22 cellular contexts compared by ENCODE assay signal in genomic region chr1:218247339-218247738, GRCh38.
DNase-seq lines count a peak whose midpoint lies in the region; ATAC-seq lines count a peak whose summit lies in the region.
"Had no signal": no experiment of that assay in that cellular context is flagged by ENCODE, and none has a peak within 500 bp of the region (broad histone marks: within the 10 kb centered on the region; RNA-seq: fewer than 3 reads in every experiment).

No MANE protein-coding gene starts in this region.

- H3K27ac Mint-ChIP-seq in stimulated activated effector memory CD8-positive, alpha-beta T cell treated with anti-CD3 and anti-CD28 coated beads, Interleukin-12 subunit alpha, Interleukin-12 subunit beta, amount 100 ng/mL, for 72 hours = no peak overlapping the region
- H3K27ac Mint-ChIP-seq: CD4-positive, alpha-beta memory T cell had no signal

- H3K9me3 Mint-ChIP-seq in stimulated activated effector memory CD8-positive, alpha-beta T cell treated with anti-CD3 and anti-CD28 coated beads, Interleukin-12 subunit alpha, Interleukin-12 subunit beta, amount 100 ng/mL, for 72 hours = no peaks in the 10 kb centered on the region

- DNase-seq in kidney tubule cell (ENCODE audit: low spot score) = peak; percentile 23
- no peak for DNase-seq in stimulated activated effector memory CD8-positive, alpha-beta T cell treated with anti-CD3 and anti-CD28 coated beads, Interleukin-12 subunit alpha, Interleukin-12 subunit beta, amount 100 ng/mL, for 72 hours (ENCODE audit: low spot score in 2 of 2)
- DNase-seq in hypothalamus (lab: John Stamatoyannopoulos, UW) = no peak
- no peak for DNase-seq in NCI-H748 treated with DMSO at 0.1 percent for 48 hours (lab: John Stamatoyannopoulos, UW)
- DNase-seq: C1 segment of cervical spinal cord; Caco-2; CD4-positive, alpha-beta memory T cell; DMS 273 treated with DMSO at 0.1 percent for 48 hours; DMS79 treated with DMSO at 0.1 percent for 48 hours; KBM-7; MV-4-11; NCI-H1105; NCI-H1436 treated with DMSO at 0.1 percent for 48 hours; NCI-H1930; NCI-H2227 treated with DMSO at 0.1 percent for 48 hours; NCI-H526 treated with DMSO at 0.1 percent for 48 hours; Right ventricle myocardium superior; RPMI8226 had no signal

- H3K4me3 Mint-ChIP-seq in stimulated activated effector memory CD8-positive, alpha-beta T cell treated with anti-CD3 and anti-CD28 coated beads, Interleukin-12 subunit alpha, Interleukin-12 subunit beta, amount 100 ng/mL, for 72 hours = no peak overlapping the region
- H3K4me3 Mint-ChIP-seq: CD4-positive, alpha-beta memory T cell had no signal

- no peaks in the 10 kb centered on the region for H3K36me3 Mint-ChIP-seq in stimulated activated effector memory CD8-positive, alpha-beta T cell treated with anti-CD3 and anti-CD28 coated beads, Interleukin-12 subunit alpha, Interleukin-12 subunit beta, amount 100 ng/mL, for 72 hours
- H3K36me3 Mint-ChIP-seq: CD4-positive, alpha-beta memory T cell had no signal

- peak; percentile 72 for ATAC-seq in GM18907 (IDR thresholded peaks at IDR 0.05; ENCODE audit: unreplicated experiment)
- ATAC-seq in GM21786 (IDR thresholded peaks at IDR 0.05; ENCODE audit: unreplicated experiment) = peak; percentile 72
- peak; percentile 79 for ATAC-seq in HG03342 (IDR thresholded peaks at IDR 0.05; ENCODE audit: unreplicated experiment)
- no peak for ATAC-seq in stimulated activated effector memory CD8-positive, alpha-beta T cell treated with anti-CD3 and anti-CD28 coated beads, Interleukin-12 subunit alpha, Interleukin-12 subunit beta, amount 100 ng/mL, for 72 hours
- no peak for ATAC-seq in GM19397 (IDR thresholded peaks at IDR 0.05; ENCODE audit: unreplicated experiment)

- H3K4me1 Mint-ChIP-seq in stimulated activated effector memory CD8-positive, alpha-beta T cell treated with anti-CD3 and anti-CD28 coated beads, Interleukin-12 subunit alpha, Interleukin-12 subunit beta, amount 100 ng/mL, for 72 hours = no peaks in the 10 kb centered on the region
- H3K4me1 Mint-ChIP-seq: CD4-positive, alpha-beta memory T cell had no signal

Comparison
In these comparisons a context has a peak if more than half of its experiments do, and no peak if none do; other contexts are left out.
1. ATAC-seq: peak in GM18907 (single experiment), GM21786 (single experiment) and HG03342 (single experiment); none in stimulated activated effector memory CD8-positive, alpha-beta T cell treated with anti-CD3 and anti-CD28 coated beads, Interleukin-12 subunit alpha, Interleukin-12 subunit beta, amount 100 ng/mL, for 72 hours (single experiment) and GM19397 (single experiment).